9 cellular contexts compared by ENCODE assay signal in genomic region chr17:83099570-83100181, GRCh38. TPM values are rescaled to one million over a fixed set of nuclear protein-coding genes. Genes with fewer than 3 reads are reported as not detected.
DNase-seq lines count a peak whose midpoint lies in the region; ATAC-seq, FAIRE-seq and TF ChIP-seq lines count a peak whose summit lies in the region.
"Had no signal": no experiment of that assay in that cellular context is flagged by ENCODE, and none has a peak within 500 bp of the region (broad histone marks: within the 10 kb centered on the region; RNA-seq: fewer than 3 reads in every experiment).

No MANE protein-coding gene starts in this region.

- no peaks in the 10 kb centered on the region for H3K9me3 Mint-ChIP-seq in naive B cell
- H3K9me3 Mint-ChIP-seq in activated CD4-positive, alpha-beta memory T cell treated with anti-CD3 and anti-CD28 coated beads, Interleukin-2, amount 10 ng/mL, durations not matched to agents 7 days and 5 days: no peaks in the 10 kb centered on the region
- H3K9me3 Mint-ChIP-seq: activated naive CD4-positive, alpha-beta T cell treated with anti-CD3 and anti-CD28 coated beads, Interleukin-2, amount 50 U/mL, for 72 hours had no signal

- peaks cover 14 to 31% (median 21%) of the 10 kb centered on the region in 3 donors for H3K4me1 Mint-ChIP-seq in naive B cell
- H3K4me1 Mint-ChIP-seq in activated CD4-positive, alpha-beta memory T cell treated with anti-CD3 and anti-CD28 coated beads, Interleukin-2, amount 10 ng/mL, durations not matched to agents 7 days and 5 days: peaks cover 6% of the 10 kb centered on the region

- H3K4me1 ChIP-seq in A549: peaks cover 10% of the 10 kb centered on the region

- no peak for FAIRE-seq in A549 (lab: Jason Lieb, UNC)

- POLR2A ChIA-PET in A549 (lab: Yijun Ruan, JAX): no interaction called here
- POLR2A ChIA-PET in activated CD4-positive, alpha-beta memory T cell treated with anti-CD3 and anti-CD28 coated beads, Interleukin-2, amount 10 ng/mL, durations not matched to agents 7 days and 5 days (lab: Charles Lee): no interaction called here

- H3K27ac Mint-ChIP-seq in naive B cell: peak overlapping the region in 2 of 6 donors; percentile 57 to 77
- no peak overlapping the region for H3K27ac Mint-ChIP-seq in activated CD4-positive, alpha-beta memory T cell treated with anti-CD3 and anti-CD28 coated beads, Interleukin-2, amount 10 ng/mL, durations not matched to agents 7 days and 5 days
- H3K27ac Mint-ChIP-seq: activated naive CD4-positive, alpha-beta T cell treated with anti-CD3 and anti-CD28 coated beads, Interleukin-2, amount 50 U/mL, for 72 hours had no signal

- no peak for TF ChIP-seq RAD21 in A549 (conservative IDR thresholded peaks at IDR 0.05 in 1 of 2, IDR thresholded peaks at IDR 0.05 in 1 of 2)

- no peak overlapping the region for H3K4me3 ChIP-seq in A549
- H3K4me3 ChIP-seq in choroid plexus epithelial cell (ENCODE audit: low read depth, low read length): no peak overlapping the region

- TF ChIP-seq EP300 in A549 (IDR thresholded peaks at IDR 0.05): no peak

- H3K4me3 Mint-ChIP-seq in naive B cell: peak overlapping the region; percentile 12 to 87 (median 70)
- H3K4me3 Mint-ChIP-seq in activated CD4-positive, alpha-beta memory T cell treated with anti-CD3 and anti-CD28 coated beads, Interleukin-2, amount 10 ng/mL, durations not matched to agents 7 days and 5 days: no peak overlapping the region

- H3K27me3 Mint-ChIP-seq in naive B cell: peaks cover 5 to 52% (median 8%) of the 10 kb centered on the region in 3 donors
- H3K27me3 Mint-ChIP-seq in activated CD4-positive, alpha-beta memory T cell treated with anti-CD3 and anti-CD28 coated beads, Interleukin-2, amount 10 ng/mL, durations not matched to agents 7 days and 5 days: peaks cover 15% of the 10 kb centered on the region

- H3K9me3 ChIP-seq in A549: no peaks in the 10 kb centered on the region

- no peak overlapping the region; the same call in 2 of the 3 replicates for H3K4me2 ChIP-seq in A549

- CTCF ChIA-PET in A549 (lab: Yijun Ruan, JAX): interaction anchor here (1.0 to 3.4 kb wide), 3 partner anchors 22 to 45 kb away, joined by 3 to 15 read pairs (median 8); no protein-coding TSS in a partner anchor
- CTCF ChIA-PET in activated CD4-positive, alpha-beta memory T cell treated with anti-CD3 and anti-CD28 coated beads, Interleukin-2, amount 10 ng/mL, durations not matched to agents 7 days and 5 days (lab: Charles Lee): no interaction called here

- peak; percentile 26 to 38; a peak in 3 of 6 replicates for ATAC-seq in A549
- peak; percentile 30 to 50 for ATAC-seq in naive B cell (ENCODE audit: low read depth in 2 of 2)
- ATAC-seq in GM21423 (IDR thresholded peaks at IDR 0.05; ENCODE audit: unreplicated experiment): no peak

- WGBS in A549 (ENCODE audit: missing lambda C conversion rate): 71% methylated on average over 28 of the region's 34 CpGs

- H3K36me3 Mint-ChIP-seq in naive B cell: peaks cover 0 to 7% of the 10 kb centered on the region in 2 donors
- peaks cover 5% of the 10 kb centered on the region for H3K36me3 Mint-ChIP-seq in activated CD4-positive, alpha-beta memory T cell treated with anti-CD3 and anti-CD28 coated beads, Interleukin-2, amount 10 ng/mL, durations not matched to agents 7 days and 5 days (ENCODE audit: low read depth)
- H3K36me3 Mint-ChIP-seq: activated naive CD4-positive, alpha-beta T cell treated with anti-CD3 and anti-CD28 coated beads, Interleukin-2, amount 50 U/mL, for 72 hours had no signal

- H3K27ac ChIP-seq in A549: no peak overlapping the region

- no peak for DNase-seq in A549 (ENCODE audit: low read depth in 1 of 2, low spot score in 1 of 2)
- DNase-seq in HK-2 (ENCODE audit: unreplicated experiment): peak; percentile 62
- peak; percentile 37 for DNase-seq in choroid plexus epithelial cell (ENCODE audit: low read depth)
- DNase-seq in naive B cell: no peak
- DNase-seq in activated CD4-positive, alpha-beta memory T cell treated with anti-CD3 and anti-CD28 coated beads, Interleukin-2, amount 10 ng/mL, durations not matched to agents 7 days and 5 days: no peak
- no peak for DNase-seq in GF-D8 (lab: John Stamatoyannopoulos, UW)
- no peak for DNase-seq in activated CD4-positive, alpha-beta T cell treated with anti-CD3 and anti-CD28 coated beads for 48 hours

- TF ChIP-seq CTCF in A549 (IDR thresholded peaks at IDR 0.05) (no peak), choroid plexus epithelial cell (conservative IDR thresholded peaks at IDR 0.05; ENCODE audit: low read depth, low read length) (no peak)

- no peak for TF ChIP-seq POLR2A in A549 (IDR thresholded peaks at IDR 0.05; ENCODE audit: low read length)

TF ChIP-seq in A549, 52 proteins besides CTCF, POLR2A, EP300 and RAD21:
- no peak for TF ChIP-seq GATA3 (IDR thresholded peaks at IDR 0.05; ENCODE audit: borderline replicate concordance)
- TF ChIP-seq POLR2AphosphoS2 (conservative IDR thresholded peaks at IDR 0.05; ENCODE audit: low read length): no peak
- no peak for TF ChIP-seq MAX (IDR thresholded peaks at IDR 0.05)
- TF ChIP-seq MAFK (IDR thresholded peaks at IDR 0.05; ENCODE audit: partially characterized antibody): no peak
- TF ChIP-seq TP53 (CRISPR knock-in tag; IDR thresholded peaks at IDR 0.05): no peak
- no peak for TF ChIP-seq KDM1A (IDR thresholded peaks at IDR 0.05; ENCODE audit: low read depth)
- TF ChIP-seq HMGXB4 (CRISPR knock-in tag; IDR thresholded peaks at IDR 0.05; ENCODE audit: borderline replicate concordance): no peak
- no peak for TF ChIP-seq CHD4 (IDR thresholded peaks at IDR 0.05; ENCODE audit: borderline replicate concordance)
- no peak for TF ChIP-seq HEYL (CRISPR knock-in tag; IDR thresholded peaks at IDR 0.05)
- no peak for TF ChIP-seq JUN (IDR thresholded peaks at IDR 0.05)

RNA-seq across cellular contexts. Expression of gene METRNL, which starts 20.3 kb away (rescaled TPM):
- polyA plus RNA-seq in A549 (2011; rRNA removed) (1.4 and 1.7 TPM in 2 replicates), A549 (2017; fragmentation: RNase III; extraction: RNeasy Plus Mini Kit Qiagen cat#74134 plus additional on column Dnase treatment) (6.4 to 9.2 TPM (median 8.7 TPM) in 3 replicates), naive B cell (ENCODE audit: low read depth in 6 of 6) (1 to 10 TPM in 4 of 6 donors, under 1 TPM in 2; 0.69 to 4.5 (median 1.4) TPM)
- 14.5 and 17.2 TPM in 2 replicates for polyA plus RNA-seq in A549 (2012; cell fraction: cytosol; rRNA removed)
- 16.1 and 23.0 TPM in 2 replicates for polyA plus RNA-seq in A549 (2012; cell fraction: nucleus; rRNA removed)
- polyA minus RNA-seq in A549 (2011; rRNA and poly(A)+ RNA removed): 0.58 and 1.9 TPM in 2 replicates
- total RNA-seq in activated CD4-positive, alpha-beta memory T cell treated with anti-CD3 and anti-CD28 coated beads, Interleukin-2, amount 10 ng/mL, durations not matched to agents 7 days and 5 days: 10 to 100 TPM; 27.3 to 28.1 TPM

Comparison
In these comparisons a context has a peak if more than half of its experiments do, and no peak if none do; other contexts are left out.
1. DNase-seq: peak in HK-2 (single experiment) and choroid plexus epithelial cell (single experiment); none in A549 (0 of 2), naive B cell (single experiment), activated CD4-positive, alpha-beta memory T cell treated with anti-CD3 and anti-CD28 coated beads, Interleukin-2, amount 10 ng/mL, durations not matched to agents 7 days and 5 days (single experiment), GF-D8 (single experiment) and activated CD4-positive, alpha-beta T cell treated with anti-CD3 and anti-CD28 coated beads for 48 hours (single experiment).